9 cellular contexts compared by ENCODE assay signal in genomic region chr3:42031808-42032475, GRCh38. TPM values are rescaled to one million over a fixed set of nuclear protein-coding genes. Genes with fewer than 3 reads are reported as not detected.
DNase-seq lines count a peak whose midpoint lies in the region; ATAC-seq and TF ChIP-seq lines count a peak whose summit lies in the region.
"Had no signal": no experiment of that assay in that cellular context is flagged by ENCODE, and none has a peak within 500 bp of the region (broad histone marks: within the 10 kb centered on the region; RNA-seq: fewer than 3 reads in every experiment).

No MANE protein-coding gene starts in this region.

- POLR2A ChIA-PET in T-cell (lab: Charles Lee), result no interaction called here

- H3K27me3 ChIP-seq in iPS-20b (ENCODE audit: insufficient read depth, low read length) (no peaks in the 10 kb centered on the region), sigmoid colon (no peaks in the 10 kb centered on the region)

- H3K36me3 ChIP-seq in iPS-20b (ENCODE audit: insufficient read depth, low read depth, low read length) (0 out of 2 replicates have a peak, but pooled peaks cover 2% of the 10 kb centered on the region), sigmoid colon (peaks cover 0 to 5% (median 0%) of the 10 kb centered on the region in 4 donors)

- CTCF ChIA-PET in T-cell (lab: Charles Lee), result no interaction called here

- DNase-seq in GM03348 (ENCODE audit: low spot score) (peak; percentile 42), sigmoid colon (peak; percentile 68), T-cell (no peak), T-helper 17 cell (no peak), NCI-H1694 (lab: John Stamatoyannopoulos, UW) (no peak)
- DNase-seq in stimulated activated CD4-positive, alpha-beta T cell treated with anti-CD3 and anti-CD28 coated beads, Interleukin-4, amount 100 ng/mL, for 1 hour, result no peak
- DNase-seq: activated CD8-positive, alpha-beta T cell treated with anti-CD3 and anti-CD28 coated beads for 36 hours had no signal

- WGBS in sigmoid colon, 2 donors, result 78 to 80% methylated on average over 8 of the region's 8 CpGs

- no peak for TF ChIP-seq CTCF in sigmoid colon (IDR thresholded peaks at IDR 0.05)

- H3K4me1 Mint-ChIP-seq in T-cell (peaks cover 22 to 34% (median 24%) of the 10 kb centered on the region in 3 donors), T-helper 17 cell (peaks cover 35% of the 10 kb centered on the region)

- H3K27me3 Mint-ChIP-seq in T-cell, result no peaks in the 10 kb centered on the region
- no peaks in the 10 kb centered on the region for H3K27me3 Mint-ChIP-seq in T-helper 17 cell
- H3K27me3 Mint-ChIP-seq: activated CD8-positive, alpha-beta T cell treated with anti-CD3 and anti-CD28 coated beads for 36 hours had no signal

- H3K4me1 ChIP-seq in iPS-20b (ENCODE audit: insufficient read depth, low read length) (peaks cover 20% of the 10 kb centered on the region; the same call in 1 of the 2 replicates), sigmoid colon (peaks cover 0 to 90% (median 74%) of the 10 kb centered on the region in 4 donors)

- H3K4me3 ChIP-seq in iPS-20b (ENCODE audit: low read length) (no peak overlapping the region), sigmoid colon (no peak overlapping the region)

- peaks cover 25% of the 10 kb centered on the region for H3K36me3 Mint-ChIP-seq in T-cell
- peaks cover 16% of the 10 kb centered on the region for H3K36me3 Mint-ChIP-seq in T-helper 17 cell (ENCODE audit: low read depth)

- peaks cover 0 to 6% (median 4%) of the 10 kb centered on the region in 3 donors for H3K9me3 Mint-ChIP-seq in T-cell
- H3K9me3 Mint-ChIP-seq: activated CD8-positive, alpha-beta T cell treated with anti-CD3 and anti-CD28 coated beads for 36 hours had no signal

- ATAC-seq in T-cell (replicated peaks in 1 of 4), result no peak
- ATAC-seq in T-helper 17 cell, result no peak
- ATAC-seq: activated CD8-positive, alpha-beta T cell treated with anti-CD3 and anti-CD28 coated beads for 36 hours had no signal

- intact Hi-C loops in sigmoid colon (cut with DNase I), result no loop called here

- peak overlapping the region; percentile 8; the same call in 1 of the 2 replicates for H3K9ac ChIP-seq in iPS-20b (ENCODE audit: low read depth, low read length)

- TF ChIP-seq POLR2A in sigmoid colon (IDR thresholded peaks at IDR 0.05), result no peak

- peak overlapping the region; percentile 52 for H3K27ac ChIP-seq in angular gyrus (ENCODE audit: low read depth, low read length)
- peak overlapping the region; percentile 4 for H3K27ac ChIP-seq in iPS-20b (ENCODE audit: low read length)
- peak overlapping the region; percentile 68 to 88 (median 82) for H3K27ac ChIP-seq in sigmoid colon

- H3K9me3 ChIP-seq in iPS-20b (ENCODE audit: insufficient read depth, low read depth, low read length) (no peaks in the 10 kb centered on the region), sigmoid colon (no peaks in the 10 kb centered on the region), T-helper 17 cell (ENCODE audit: control insufficient read depth, low read length, poor library complexity, severe bottlenecking) (no peaks in the 10 kb centered on the region)

- no peak for TF ChIP-seq EP300 in sigmoid colon (IDR thresholded peaks at IDR 0.05)

- no peak overlapping the region for H3K27ac Mint-ChIP-seq in T-cell
- no peak overlapping the region for H3K27ac Mint-ChIP-seq in T-helper 17 cell
- H3K27ac Mint-ChIP-seq: activated CD8-positive, alpha-beta T cell treated with anti-CD3 and anti-CD28 coated beads for 36 hours had no signal

- no peak overlapping the region for H3K4me3 Mint-ChIP-seq in T-cell
- no peak overlapping the region for H3K4me3 Mint-ChIP-seq in T-helper 17 cell
- H3K4me3 Mint-ChIP-seq: activated CD8-positive, alpha-beta T cell treated with anti-CD3 and anti-CD28 coated beads for 36 hours had no signal

RNA-seq across cellular contexts. Expression of gene TRAK1, which starts 59.2 kb away (rescaled TPM):
- total RNA-seq in sigmoid colon (10 to 100 TPM; 17.6 to 42.7 (median 27.2) TPM), T-cell (10 to 100 TPM; 18.5 to 22.4 (median 20.4) TPM), T-helper 17 cell (10 to 100 TPM; 22.6 to 23.8 TPM)
- polyA plus RNA-seq in sigmoid colon, result 10 to 100 TPM; 31.8 to 39.5 (median 37.9) TPM

Comparison
In these comparisons a context has a peak if more than half of its experiments do, and no peak if none do; other contexts are left out.
1. DNase-seq: peak in GM03348 (single experiment) and sigmoid colon (single experiment); none in stimulated activated CD4-positive, alpha-beta T cell treated with anti-CD3 and anti-CD28 coated beads, Interleukin-4, amount 100 ng/mL, for 1 hour (single experiment), T-cell (0 of 34), T-helper 17 cell (0 of 3) and NCI-H1694 (single experiment).
2. H3K27ac ChIP-seq: peak in every context shown above with its lines; median percentile 82 in sigmoid colon; 52 in angular gyrus; 4 in iPS-20b.